11 cellular contexts compared by ENCODE assay signal in genomic region chr19:50838239-50838638, GRCh38. TPM values are rescaled to one million over a fixed set of nuclear protein-coding genes. Genes with fewer than 3 reads are reported as not detected.
DNase-seq lines count a peak whose midpoint lies in the region; ATAC-seq and TF ChIP-seq lines count a peak whose summit lies in the region.
"Had no signal": no experiment of that assay in that cellular context is flagged by ENCODE, and none has a peak within 500 bp of the region (broad histone marks: within the 10 kb centered on the region; RNA-seq: fewer than 3 reads in every experiment).

No MANE protein-coding gene starts in this region.

- no peaks in the 10 kb centered on the region for H3K36me3 ChIP-seq in cardiac muscle cell
- H3K36me3 ChIP-seq in gastroesophageal sphincter, result no peaks in the 10 kb centered on the region
- H3K36me3 ChIP-seq: left ventricle myocardium inferior had no signal

- WGBS in gastroesophageal sphincter (ENCODE audit: low coverage in 1 of 2), 2 donors, result 3 to 14% methylated on average over 3 to 6 of the region's 6 CpGs

- H3K27ac ChIP-seq in cardiac muscle cell (no peak overlapping the region), gastroesophageal sphincter (no peak overlapping the region)
- H3K27ac ChIP-seq: KMS-11, left ventricle myocardium inferior had no signal

- H3K27me3 Mint-ChIP-seq in chondrocyte (ENCODE audit: low read depth), result peaks cover 12% of the 10 kb centered on the region

- peak in 1 of 2 donors; percentile 7 for DNase-seq in cardiac muscle cell (ENCODE audit: low read depth in 1 of 2, low spot score in 1 of 2)
- DNase-seq in Right ventricle myocardium superior, result no peak
- peak; percentile 10 for DNase-seq in chondrocyte (ENCODE audit: low spot score)
- DNase-seq in NCI-H510A treated with DMSO at 0.1 percent for 48 hours (lab: John Stamatoyannopoulos, UW), result no peak
- no peak for DNase-seq in activated effector memory CD4-positive, alpha-beta T cell treated with anti-CD3 and anti-CD28 coated beads, Interleukin-2, amount 50 U/mL, for 16 hours
- DNase-seq: left ventricle myocardium inferior had no signal

- ATAC-seq in Right ventricle myocardium superior (ENCODE audit: poor library complexity), result no peak
- ATAC-seq in gastroesophageal sphincter, result no peak
- no peak for ATAC-seq in GM18519 (IDR thresholded peaks at IDR 0.05; ENCODE audit: low FRiP score, unreplicated experiment)

- no peaks in the 10 kb centered on the region for H3K9me3 ChIP-seq in cardiac muscle cell (ENCODE audit: low read depth)
- peaks cover 0 to 17% (median 0%) of the 10 kb centered on the region in 3 donors for H3K9me3 ChIP-seq in gastroesophageal sphincter

- intact Hi-C loops in Right ventricle myocardium superior (cut with DNase I), result no loop called here

- no peaks in the 10 kb centered on the region for H3K4me1 ChIP-seq in cardiac muscle cell (ENCODE audit: low read depth)
- H3K4me1 ChIP-seq in gastroesophageal sphincter, result peaks cover 0 to 14% (median 5%) of the 10 kb centered on the region in 3 donors

- TF ChIP-seq CTCF in cardiac muscle cell (IDR thresholded peaks at IDR 0.05; ENCODE audit: low read depth, low read length) (peak; percentile 20), LNCAP (IDR thresholded peaks at IDR 0.05) (peak; percentile 34; the same call in 1 of the 2 replicates), chondrocyte (IDR thresholded peaks at IDR 0.05) (peak; percentile 42), gastroesophageal sphincter (IDR thresholded peaks at IDR 0.05) (no peak)

- H3K36me3 Mint-ChIP-seq in chondrocyte (ENCODE audit: low read depth), result peaks cover under 1% of the 10 kb centered on the region

- H3K4me3 Mint-ChIP-seq in chondrocyte (ENCODE audit: unreplicated experiment), result no peak overlapping the region

- peaks cover 13% of the 10 kb centered on the region for H3K4me1 Mint-ChIP-seq in chondrocyte (ENCODE audit: low read depth)

- TF ChIP-seq POLR2A in gastroesophageal sphincter (IDR thresholded peaks at IDR 0.05), result no peak

- peaks cover 8% of the 10 kb centered on the region for H3K9me3 Mint-ChIP-seq in chondrocyte (ENCODE audit: low read depth)

- H3K27ac Mint-ChIP-seq in chondrocyte (ENCODE audit: unreplicated experiment), result no peak overlapping the region

- TF ChIP-seq EP300 in gastroesophageal sphincter (IDR thresholded peaks at IDR 0.05), result no peak

- H3K4me3 ChIP-seq in cardiac muscle cell (no peak overlapping the region), gastroesophageal sphincter (no peak overlapping the region)
- H3K4me3 ChIP-seq: left ventricle myocardium inferior had no signal

- peaks cover 25% of the 10 kb centered on the region for H3K27me3 ChIP-seq in cardiac muscle cell
- H3K27me3 ChIP-seq in gastroesophageal sphincter, result peaks cover 56% of the 10 kb centered on the region

RNA-seq across cellular contexts. Expression of gene KLK15, which starts 4.9 kb away (rescaled TPM):
- not detected in 2 replicates for total RNA-seq in cardiac muscle cell
- polyA plus RNA-seq in cardiac muscle cell, result not detected in 2 replicates
- total RNA-seq in Right ventricle myocardium superior, result not detected
- not detected in 3 replicates for total RNA-seq in chondrocyte
- total RNA-seq in gastroesophageal sphincter, result not detected
- total RNA-seq: left ventricle myocardium inferior had no signal
- polyA plus RNA-seq: esophagus had no signal

RNA-seq across cellular contexts. Expression of gene KLK1, which starts 14.7 kb away (rescaled TPM):
- total RNA-seq in cardiac muscle cell (not detected in 2 replicates), Right ventricle myocardium superior (not detected), chondrocyte (not detected in 3 replicates), gastroesophageal sphincter (not detected)
- polyA plus RNA-seq in cardiac muscle cell, result not detected in 2 replicates

RNA-seq across cellular contexts. Expression of gene KLK3, which starts 16.5 kb away (rescaled TPM):
- total RNA-seq in cardiac muscle cell (not detected in 2 replicates), Right ventricle myocardium superior (not detected), chondrocyte (not detected in 3 replicates), gastroesophageal sphincter (not detected)
- polyA plus RNA-seq in cardiac muscle cell, result 1.00 TPM in 1 of 2 replicates, not detected in the other
- total RNA-seq: left ventricle myocardium inferior had no signal
- polyA plus RNA-seq: esophagus had no signal

RNA-seq across cellular contexts. Expression of gene KLK2, which starts 35.0 kb away (rescaled TPM):
- total RNA-seq in cardiac muscle cell (not detected in 2 replicates), Right ventricle myocardium superior (not detected), chondrocyte (not detected in 3 replicates), gastroesophageal sphincter (not detected)
- not detected in 2 replicates for polyA plus RNA-seq in cardiac muscle cell
- total RNA-seq: left ventricle myocardium inferior had no signal
- polyA plus RNA-seq: esophagus had no signal

RNA-seq across cellular contexts. Expression of gene ACP4, which starts 48.0 kb away (rescaled TPM):
- total RNA-seq in cardiac muscle cell, result not detected in 2 replicates
- 0.23 and 0.64 TPM in 2 replicates for polyA plus RNA-seq in cardiac muscle cell
- total RNA-seq in Right ventricle myocardium superior, result not detected
- total RNA-seq in chondrocyte, result not detected in 3 replicates
- not detected for total RNA-seq in gastroesophageal sphincter
- total RNA-seq: left ventricle myocardium inferior had no signal
- polyA plus RNA-seq: esophagus had no signal

Comparison
In these comparisons a context has a peak if more than half of its experiments do, and no peak if none do; other contexts are left out.
1. CTCF ChIP-seq: peak in cardiac muscle cell (single experiment), LNCAP (single experiment) and chondrocyte (single experiment); none in gastroesophageal sphincter (0 of 4).